ENCODE assay signal across 1 cellular context in genomic region chr10:69335613-69336012, GRCh38.
TF ChIP-seq lines count a peak whose summit lies in the region.

No MANE protein-coding gene starts in this region.

TF ChIP-seq in GM23338, 12 proteins besides CTCF, POLR2A, EP300 and RAD21 (continued from another document):
- TF ChIP-seq ZNF462 (CRISPR knock-in tag; IDR thresholded peaks at IDR 0.05) (no peak), CREB1 (CRISPR knock-in tag; IDR thresholded peaks at IDR 0.05; ENCODE audit: low read depth) (no peak), ZNF331 (CRISPR knock-in tag; IDR thresholded peaks at IDR 0.05; ENCODE audit: low read depth) (no peak), EZH2 (IDR thresholded peaks at IDR 0.05; ENCODE audit: low read depth, unreplicated experiment) (no peak), ETS1 (IDR thresholded peaks at IDR 0.05) (no peak)
